Comparison of ENCODE assay signal across 2 cellular contexts in genomic region chr16:47866431-47866830, GRCh38.
TF ChIP-seq lines count a peak whose summit lies in the region.

No MANE protein-coding gene starts in this region.

TF ChIP-seq in GM23338, 12 proteins besides CTCF, POLR2A, EP300 and RAD21 (continued from another document):
- TF ChIP-seq POLR2AphosphoS5 (IDR thresholded peaks at IDR 0.05; ENCODE audit: low read depth) (no peak), ZNF462 (CRISPR knock-in tag; IDR thresholded peaks at IDR 0.05) (no peak), EZH2 (IDR thresholded peaks at IDR 0.05; ENCODE audit: low read depth, unreplicated experiment) (no peak), NANOG (IDR thresholded peaks at IDR 0.05; ENCODE audit: borderline replicate concordance) (no peak), ZNF331 (CRISPR knock-in tag; IDR thresholded peaks at IDR 0.05; ENCODE audit: low read depth) (no peak), REST (IDR thresholded peaks at IDR 0.05; ENCODE audit: unreplicated experiment) (no peak)

TF ChIP-seq in H1, 55 proteins besides CTCF, POLR2A, EP300 and RAD21 (continued from another document):
- no peak for TF ChIP-seq CHD7 (IDR thresholded peaks at IDR 0.05; ENCODE audit: insufficient replicate concordance, low read length)
- TF ChIP-seq BRCA1 (IDR thresholded peaks at IDR 0.05; ENCODE audit: low read depth, low read length): no peak
- TF ChIP-seq TCF12 (IDR thresholded peaks at IDR 0.05; ENCODE audit: low read depth, low read length): no peak
- no peak for TF ChIP-seq SUZ12 (IDR thresholded peaks at IDR 0.05; ENCODE audit: low read length)
- no peak for TF ChIP-seq CEBPB (IDR thresholded peaks at IDR 0.05; ENCODE audit: low read depth, low read length)
- no peak for TF ChIP-seq RBBP5 (IDR thresholded peaks at IDR 0.05; ENCODE audit: borderline replicate concordance, low read depth, low read length)
- TF ChIP-seq MAFK (IDR thresholded peaks at IDR 0.05; ENCODE audit: low read depth, low read length): no peak
- TF ChIP-seq RFX5 (IDR thresholded peaks at IDR 0.05; ENCODE audit: borderline replicate concordance, low read depth, low read length): no peak
- no peak for TF ChIP-seq SP2 (IDR thresholded peaks at IDR 0.05; ENCODE audit: low read length)
- TF ChIP-seq CBX5 (IDR thresholded peaks at IDR 0.05; ENCODE audit: low read depth, low read length): no peak
- TF ChIP-seq ASH2L (IDR thresholded peaks at IDR 0.05; ENCODE audit: low read length): no peak
- no peak for TF ChIP-seq BACH1 (IDR thresholded peaks at IDR 0.05; ENCODE audit: low read length)
- TF ChIP-seq SAP30 (IDR thresholded peaks at IDR 0.05; ENCODE audit: insufficient read depth, insufficient replicate concordance, low read length): no peak
- no peak for TF ChIP-seq HDAC2 (IDR thresholded peaks at IDR 0.05; ENCODE audit: borderline replicate concordance in 1 of 2, low read depth in 2 of 2, low read length in 2 of 2)
- TF ChIP-seq ATF3 (IDR thresholded peaks at IDR 0.05; ENCODE audit: insufficient read depth, low read depth, low read length): no peak
- no peak for TF ChIP-seq HDAC6 (IDR thresholded peaks at IDR 0.05; ENCODE audit: low read depth, low read length)
- TF ChIP-seq CREB1 (IDR thresholded peaks at IDR 0.05): no peak
